In genomic region chr11:120306519-120307242, GRCh38 we compare ENCODE assay signal across 11 cellular contexts. TPM values are rescaled to one million over a fixed set of nuclear protein-coding genes. Genes with fewer than 3 reads are reported as not detected.
DNase-seq lines count a peak whose midpoint lies in the region; ATAC-seq and TF ChIP-seq lines count a peak whose summit lies in the region.
"Had no signal": no experiment of that assay in that cellular context is flagged by ENCODE, and none has a peak within 500 bp of the region (broad histone marks: within the 10 kb centered on the region; RNA-seq: fewer than 3 reads in every experiment).

No MANE protein-coding gene starts in this region.

- H3K27me3 Mint-ChIP-seq in osteocyte (ENCODE audit: unreplicated experiment): peaks cover 5% of the 10 kb centered on the region
- peaks cover 19 to 48% of the 10 kb centered on the region in 2 donors for H3K27me3 Mint-ChIP-seq in effector memory CD8-positive, alpha-beta T cell

- no peak overlapping the region for H3K27ac Mint-ChIP-seq in osteocyte (ENCODE audit: unreplicated experiment)
- no peak overlapping the region for H3K27ac Mint-ChIP-seq in effector memory CD8-positive, alpha-beta T cell

- ATAC-seq in HG02973 (IDR thresholded peaks at IDR 0.05; ENCODE audit: unreplicated experiment) (no peak), GM21619 (IDR thresholded peaks at IDR 0.05; ENCODE audit: unreplicated experiment) (no peak)
- no peak for ATAC-seq in effector memory CD8-positive, alpha-beta T cell (replicated peaks)
- ATAC-seq: activated T-cell treated with anti-CD3 and anti-CD28 coated beads, Interleukin-2, amount 50 U/mL, for 4 hours had no signal

- H3K4me1 Mint-ChIP-seq in osteocyte (ENCODE audit: unreplicated experiment): peaks cover 6% of the 10 kb centered on the region
- H3K4me1 Mint-ChIP-seq in effector memory CD8-positive, alpha-beta T cell (ENCODE audit: low read depth in 2 of 2): no peaks in the 10 kb centered on the region

- H3K36me3 ChIP-seq in GM06990 (ENCODE audit: control insufficient read depth, insufficient read depth, low read length): no peaks in the 10 kb centered on the region
- H3K36me3 ChIP-seq: Peyer's patch had no signal

- H3K27me3 ChIP-seq in GM06990 (replicated peaks; ENCODE audit: control insufficient read depth, insufficient read depth, low read length): no peaks in the 10 kb centered on the region; the same call in 1 of the 2 replicates
- H3K27me3 ChIP-seq: Peyer's patch had no signal

- DNase-seq in GM06990 (ENCODE audit: extremely low read depth, insufficient read length): no peak
- peak; percentile 25 for DNase-seq in OCI-M1 (lab: John Stamatoyannopoulos, UW)
- DNase-seq in epithelial cell of prostate (ENCODE audit: low read depth, low spot score): peak; percentile 86
- DNase-seq in osteocyte (ENCODE audit: extremely low spot score, unreplicated experiment): no peak
- no peak for DNase-seq in effector memory CD8-positive, alpha-beta T cell
- DNase-seq in DMS79 (lab: John Stamatoyannopoulos, UW): no peak
- DNase-seq: activated T-cell treated with anti-CD3 and anti-CD28 coated beads, Interleukin-2, amount 50 U/mL, for 4 hours; stimulated activated CD4-positive, alpha-beta T cell treated with anti-CD3 and anti-CD28 coated beads, Interleukin-4, amount 100 ng/mL, for 24 hours had no signal

- peak overlapping the region; percentile 76 for H3K27ac ChIP-seq in epithelial cell of prostate
- H3K27ac ChIP-seq: Peyer's patch had no signal

- peak; percentile 14 for TF ChIP-seq CTCF in GM06990 (IDR thresholded peaks at IDR 0.05; ENCODE audit: insufficient read depth, low read length, poor library complexity, severe bottlenecking)
- TF ChIP-seq CTCF in osteocyte (IDR thresholded peaks at IDR 0.05): peak; percentile 59

- no peaks in the 10 kb centered on the region for H3K9me3 Mint-ChIP-seq in osteocyte (ENCODE audit: unreplicated experiment)
- H3K9me3 Mint-ChIP-seq in effector memory CD8-positive, alpha-beta T cell: no peaks in the 10 kb centered on the region
- H3K9me3 Mint-ChIP-seq: activated T-cell treated with anti-CD3 and anti-CD28 coated beads, Interleukin-2, amount 50 U/mL, for 4 hours had no signal

- no peak overlapping the region for H3K4me3 Mint-ChIP-seq in osteocyte (ENCODE audit: unreplicated experiment)
- H3K4me3 Mint-ChIP-seq in effector memory CD8-positive, alpha-beta T cell: no peak overlapping the region
- H3K4me3 Mint-ChIP-seq: activated T-cell treated with anti-CD3 and anti-CD28 coated beads, Interleukin-2, amount 50 U/mL, for 4 hours had no signal

- H3K36me3 Mint-ChIP-seq in osteocyte (ENCODE audit: unreplicated experiment): no peaks in the 10 kb centered on the region
- H3K36me3 Mint-ChIP-seq in effector memory CD8-positive, alpha-beta T cell (ENCODE audit: insufficient read depth): no peaks in the 10 kb centered on the region

- H3K4me3 ChIP-seq in GM06990 (replicated peaks; ENCODE audit: low read depth, low read length): no peak overlapping the region
- H3K4me3 ChIP-seq: Peyer's patch had no signal

RNA-seq across cellular contexts. Expression of gene TLCD5, which starts 18.4 kb away (rescaled TPM):
- total RNA-seq in osteocyte: 10.9 and 11.6 TPM in 2 replicates

RNA-seq across cellular contexts. Expression of gene ARHGEF12, which starts 29.5 kb away (rescaled TPM):
- total RNA-seq in osteocyte: 114 and 118 TPM in 2 replicates

Comparison
In these comparisons a context has a peak if more than half of its experiments do, and no peak if none do; other contexts are left out.
1. DNase-seq: peak in OCI-M1 (single experiment) and epithelial cell of prostate (single experiment); none in GM06990 (single experiment), osteocyte (single experiment), effector memory CD8-positive, alpha-beta T cell (0 of 3) and DMS79 (single experiment).